21 cellular contexts compared by ENCODE assay signal in genomic region chr2:221965806-221966205, GRCh38.
"Had no signal": no experiment of that assay in that cellular context is flagged by ENCODE, and none has a peak within 500 bp of the region (broad histone marks: within the 10 kb centered on the region; RNA-seq: fewer than 3 reads in every experiment).

No MANE protein-coding gene starts in this region.

- H3K36me3 ChIP-seq: MG63, SJSA1 had no signal

- H3K27me3 ChIP-seq: MG63, SJSA1 had no signal

- H3K27ac ChIP-seq: SJSA1 had no signal

- H3K9me3 ChIP-seq: MG63, SJSA1 had no signal

- H3K4me1 ChIP-seq: SJSA1 had no signal

- DNase-seq: activated CD4-positive, alpha-beta memory T cell treated with anti-CD3 and anti-CD28 coated beads for 36 hours; activated CD4-positive, alpha-beta T cell treated with anti-CD3 and anti-CD28 coated beads, Interleukin-2, amount 10 ng/mL, durations not matched to agents 24 days and 14 days; activated CD4-positive, CD25-positive, alpha-beta regulatory T cell treated with anti-CD3 and anti-CD28 coated beads, Interleukin-2, amount 50 U/mL, for 72 hours; activated CD8-positive, alpha-beta memory T cell treated with anti-CD3 and anti-CD28 coated beads for 24 hours; activated gamma-delta T cell; activated naive CD4-positive, alpha-beta T cell treated with anti-CD3 and anti-CD28 coated beads for 36 hours; activated T-cell treated with anti-CD3 and anti-CD28 coated beads, Interleukin-2, amount 50 U/mL, for 4 hours; amygdala; MG63; NCI-H1105 treated with DMSO at 0.1 percent for 48 hours; NCI-H2029 treated with DMSO at 0.1 percent for 48 hours; NCI-H446 treated with DMSO at 0.1 percent for 48 hours; NCI-H526; PC-3; SHP77 had no signal

- H3K27ac Mint-ChIP-seq: activated CD4-positive, alpha-beta memory T cell treated with anti-CD3 and anti-CD28 coated beads for 36 hours; activated CD4-positive, alpha-beta T cell treated with anti-CD3 and anti-CD28 coated beads, Interleukin-2, amount 10 ng/mL, durations not matched to agents 24 days and 14 days; activated naive CD4-positive, alpha-beta T cell treated with anti-CD3 and anti-CD28 coated beads for 36 hours; activated naive CD8-positive, alpha-beta T cell; T-helper 1 cell treated with Interleukin-12 subunit alpha and Interleukin-12 subunit beta and Interleukin-4 antibody, amounts not matched to agents 30 μg/mL and 1 μg/mL, for 36 hours had no signal

- H3K4me3 ChIP-seq: MG63, SJSA1 had no signal

- ATAC-seq: activated T-cell treated with anti-CD3 and anti-CD28 coated beads, Interleukin-2, amount 50 U/mL, for 4 hours; PC-3; SK-N-SH treated with all-trans-retinoic acid at 6 μM for 48 hours had no signal

- H3K27me3 Mint-ChIP-seq: activated CD4-positive, alpha-beta T cell treated with anti-CD3 and anti-CD28 coated beads, Interleukin-2, amount 10 ng/mL, durations not matched to agents 24 days and 14 days; brain had no signal

- H3K36me3 Mint-ChIP-seq: activated CD4-positive, alpha-beta memory T cell treated with anti-CD3 and anti-CD28 coated beads for 36 hours; activated naive CD8-positive, alpha-beta T cell; brain had no signal

- H3K4me3 Mint-ChIP-seq: activated CD4-positive, alpha-beta memory T cell treated with anti-CD3 and anti-CD28 coated beads for 36 hours; activated CD4-positive, alpha-beta T cell treated with anti-CD3 and anti-CD28 coated beads, Interleukin-2, amount 10 ng/mL, durations not matched to agents 24 days and 14 days; activated naive CD4-positive, alpha-beta T cell treated with anti-CD3 and anti-CD28 coated beads for 36 hours; activated naive CD8-positive, alpha-beta T cell; activated T-cell treated with anti-CD3 and anti-CD28 coated beads, Interleukin-2, amount 50 U/mL, for 4 hours; brain; central memory CD8-positive, alpha-beta T cell; T-helper 1 cell treated with Interleukin-12 subunit alpha and Interleukin-12 subunit beta and Interleukin-4 antibody, amounts not matched to agents 30 μg/mL and 1 μg/mL, for 36 hours had no signal

- H3K4me1 Mint-ChIP-seq: activated CD4-positive, alpha-beta T cell treated with anti-CD3 and anti-CD28 coated beads, Interleukin-2, amount 10 ng/mL, durations not matched to agents 24 days and 14 days; central memory CD8-positive, alpha-beta T cell had no signal

- H3K9me3 Mint-ChIP-seq: activated CD4-positive, alpha-beta memory T cell treated with anti-CD3 and anti-CD28 coated beads for 36 hours; activated CD4-positive, alpha-beta T cell treated with anti-CD3 and anti-CD28 coated beads, Interleukin-2, amount 10 ng/mL, durations not matched to agents 24 days and 14 days; activated naive CD4-positive, alpha-beta T cell treated with anti-CD3 and anti-CD28 coated beads for 36 hours; activated T-cell treated with anti-CD3 and anti-CD28 coated beads, Interleukin-2, amount 50 U/mL, for 4 hours; T-helper 1 cell treated with Interleukin-12 subunit alpha and Interleukin-12 subunit beta and Interleukin-4 antibody, amounts not matched to agents 30 μg/mL and 1 μg/mL, for 36 hours had no signal
